Comparison of ENCODE assay signal across 9 cellular contexts in the genomic region with DNA sequence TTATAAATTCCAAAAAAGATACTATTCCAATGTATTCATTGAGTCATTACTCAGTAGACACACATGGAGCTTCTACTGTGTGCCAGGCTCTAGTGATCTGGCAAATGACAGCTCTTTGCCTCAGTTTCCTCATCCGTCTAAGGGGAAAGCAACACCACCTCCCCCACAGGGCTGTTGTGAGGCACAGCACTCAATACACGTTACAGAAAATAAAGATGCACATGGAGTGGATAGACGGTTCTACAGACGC. TPM values are rescaled to one million over a fixed set of nuclear protein-coding genes. Genes with fewer than 3 reads are reported as not detected.
DNase-seq lines count a peak whose midpoint lies in the region; ATAC-seq and TF ChIP-seq lines count a peak whose summit lies in the region.
"Had no signal": no experiment of that assay in that cellular context is flagged by ENCODE, and none has a peak within 500 bp of the region (broad histone marks: within the 10 kb centered on the region; RNA-seq: fewer than 3 reads in every experiment).

No MANE protein-coding gene starts in this region.

- CTCF ChIA-PET in AG04450 (lab: Charles Lee): interaction anchor here (0.5 to 2.6 kb wide), 2 partner anchors 13 to 1145 kb away, joined by 3 to 17 read pairs; no protein-coding TSS in a partner anchor

- peak overlapping the region; percentile 48 to 79 for H3K9ac ChIP-seq in duodenal mucosa (ENCODE audit: low read depth in 1 of 2, low read length in 2 of 2)

- H3K27me3 ChIP-seq in AG04450 (ENCODE audit: control insufficient read depth, insufficient read depth, low read length) (no peaks in the 10 kb centered on the region), duodenal mucosa (ENCODE audit: control insufficient read depth in 1 of 2, insufficient read depth in 2 of 2, low read length in 2 of 2) (no peaks in the 10 kb centered on the region), ovary (no peaks in the 10 kb centered on the region)

- 19 to 25% (median 24%) methylated on average over 4 of the region's 4 CpGs for WGBS in ovary, 3 donors

- peaks cover 79 to 84% of the 10 kb centered on the region in 2 donors for H3K4me1 ChIP-seq in duodenal mucosa (ENCODE audit: control insufficient read depth in 1 of 2, insufficient read depth in 2 of 2, low read length in 2 of 2)
- H3K4me1 ChIP-seq in ovary (ENCODE audit: insufficient read depth): peaks cover 52% of the 10 kb centered on the region

- H3K36me3 ChIP-seq in duodenal mucosa (ENCODE audit: control insufficient read depth in 1 of 2, insufficient read depth in 2 of 2, low read length in 2 of 2): no peaks in the 10 kb centered on the region
- H3K36me3 ChIP-seq in ovary: no peaks in the 10 kb centered on the region

- TF ChIP-seq EP300 in ovary (IDR thresholded peaks at IDR 0.05): no peak

- TF ChIP-seq CTCF in AG04450 (IDR thresholded peaks at IDR 0.05; ENCODE audit: low read depth, low read length): no peak
- TF ChIP-seq CTCF in NB4 (IDR thresholded peaks at IDR 0.05; ENCODE audit: low read depth, low read length): no peak
- no peak for TF ChIP-seq CTCF in ovary (IDR thresholded peaks at IDR 0.05)

- POLR2A ChIA-PET in AG04450 (lab: Yijun Ruan, JAX): interaction anchor here (0.5 to 21.9 kb wide), 10 partner anchors 8 to 70 kb away, joined by 4 to 999 read pairs (median 16); partner anchors contain the start of genes MALAT1 and NEAT1

- H3K4me3 ChIP-seq in AG04450 (ENCODE audit: low read depth, low read length): peak overlapping the region; percentile 14; the same call in 1 of the 2 replicates
- no peak overlapping the region for H3K4me3 ChIP-seq in NB4 (ENCODE audit: low read depth, low read length)
- no peak overlapping the region for H3K4me3 ChIP-seq in duodenal mucosa (ENCODE audit: low read depth in 1 of 2, low read length in 2 of 2)
- H3K4me3 ChIP-seq in ovary: no peak overlapping the region

- TF ChIP-seq POLR2A in NB4 (IDR thresholded peaks at IDR 0.05; ENCODE audit: extremely low read depth, insufficient read length) (no peak), ovary (IDR thresholded peaks at IDR 0.05) (no peak)

- no peak for DNase-seq in AG04450 (ENCODE audit: low read depth, low spot score)
- DNase-seq in NB4 (ENCODE audit: low read depth): peak; percentile 18
- no peak for DNase-seq in ovary
- DNase-seq in AG08395 (ENCODE audit: low spot score): no peak
- no peak for DNase-seq in SW480 (ENCODE audit: low spot score)
- no peak for DNase-seq in activated CD8-positive, alpha-beta memory T cell treated with anti-CD3 and anti-CD28 coated beads for 24 hours
- DNase-seq: activated gamma-delta T cell treated with Interleukin-2 at 50 U/mL for 16 hours had no signal

- H3K9me3 ChIP-seq in AG04450 (ENCODE audit: control insufficient read depth, insufficient read depth, low read length): no peaks in the 10 kb centered on the region; the same call in 1 of the 2 replicates
- no peaks in the 10 kb centered on the region for H3K9me3 ChIP-seq in duodenal mucosa (ENCODE audit: control insufficient read depth in 1 of 2, low read length in 2 of 2)
- H3K9me3 ChIP-seq in ovary: no peaks in the 10 kb centered on the region

- ATAC-seq in GM21360 (IDR thresholded peaks at IDR 0.05; ENCODE audit: unreplicated experiment): no peak

- intact Hi-C loops in ovary (cut with DNase I): no loop called here

- H3K27ac ChIP-seq in AG04450 (ENCODE audit: low read depth, low read length) (peak overlapping the region; percentile 100), duodenal mucosa (ENCODE audit: low read depth, low read length) (peak overlapping the region; percentile 85), ovary (peak overlapping the region; percentile 91 to 96)

RNA-seq across cellular contexts. Expression of gene MALAT1, which starts 6.5 kb away (rescaled TPM):
- polyA plus RNA-seq in AG04450 (2011; rRNA removed): 1,149 and 1,465 TPM in 2 replicates
- 15,934 and 21,970 TPM in 2 replicates for polyA minus RNA-seq in AG04450 (2011; rRNA and poly(A)+ RNA removed)
- over 10,000 TPM in 4 of 7 donors, 1,000 to 10,000 TPM in 3; 4,813 to 13,132 (median 10,519) TPM for total RNA-seq in ovary
- 100 to 1,000 TPM; 396 to 616 TPM for polyA plus RNA-seq in ovary

RNA-seq across cellular contexts. Expression of gene SCYL1, which starts 32.6 kb away (rescaled TPM):
- polyA plus RNA-seq in AG04450 (2011; rRNA removed): 60.9 and 90.0 TPM in 2 replicates
- 55.8 and 101 TPM in 2 replicates for polyA minus RNA-seq in AG04450 (2011; rRNA and poly(A)+ RNA removed)
- 100 to 1,000 TPM in 1 of 7 donors, 10 to 100 TPM in 6; 59.0 to 118 (median 96.2) TPM for total RNA-seq in ovary
- 10 to 100 TPM; 11.7 to 71.6 TPM for polyA plus RNA-seq in ovary
